10 cellular contexts compared by ENCODE assay signal in genomic region chr4:133152801-133153526, GRCh38. TPM values are rescaled to one million over a fixed set of nuclear protein-coding genes. Genes with fewer than 3 reads are reported as not detected.
A peak's percentile ranks its signal among the peaks of the same experiment; 100 is the strongest.
DNase-seq lines count a peak whose midpoint lies in the region; TF ChIP-seq lines count a peak whose summit lies in the region.
"Had no signal": no experiment of that assay in that cellular context is flagged by ENCODE, and none has a peak within 500 bp of the region (broad histone marks: within the 10 kb centered on the region; RNA-seq: fewer than 3 reads in every experiment).

No MANE protein-coding gene starts in this region.

- no peak overlapping the region for H3K27ac Mint-ChIP-seq in glutamatergic neuron (ENCODE audit: unreplicated experiment)

- peaks cover 30% of the 10 kb centered on the region for H3K27me3 Mint-ChIP-seq in glutamatergic neuron (ENCODE audit: unreplicated experiment)

- peak overlapping the region; percentile 96 for H3K4me3 Mint-ChIP-seq in glutamatergic neuron (ENCODE audit: unreplicated experiment)

- H3K4me1 Mint-ChIP-seq in glutamatergic neuron (ENCODE audit: low read depth, unreplicated experiment): peaks cover 27% of the 10 kb centered on the region

- DNase-seq in DMS 273 (lab: John Stamatoyannopoulos, UW; ENCODE audit: unreplicated experiment) (peak; percentile 15), DMS 273 treated with DMSO at 0.1 percent for 48 hours (lab: John Stamatoyannopoulos, UW) (no peak), NCI-H748 treated with DMSO at 0.1 percent for 48 hours (lab: John Stamatoyannopoulos, UW) (peak; percentile 62), glutamatergic neuron (no peak), retina (peak; percentile 61), G401 (ENCODE audit: low spot score) (no peak), NCI-H446 (lab: John Stamatoyannopoulos, UW) (no peak), germinal center (ENCODE audit: low spot score) (no peak)
- DNase-seq: NCI-H2029; stimulated activated CD4-positive, alpha-beta T cell treated with anti-CD3 and anti-CD28 coated beads, Interleukin-1b, Interleukin-23, amount 100 ng/mL, for 48 hours had no signal

- peaks cover 10% of the 10 kb centered on the region for H3K9me3 Mint-ChIP-seq in glutamatergic neuron (ENCODE audit: unreplicated experiment)

- TF ChIP-seq CTCF in glutamatergic neuron (IDR thresholded peaks at IDR 0.05; ENCODE audit: partially characterized antibody, unreplicated experiment): no peak

- H3K36me3 Mint-ChIP-seq in glutamatergic neuron (ENCODE audit: unreplicated experiment): no peaks in the 10 kb centered on the region

- in situ Hi-C loops in G401 (cut with HindIII; ENCODE audit: low sequenced_read_pairs): no loop called here

RNA-seq across cellular contexts. Expression of gene PCDH10, which starts 3.9 kb away (rescaled TPM):
- total RNA-seq in glutamatergic neuron (ENCODE audit: unreplicated experiment): 1.7 TPM
- total RNA-seq in G401 (2014; rRNA removed; shearing (Covaris generic)): 2.3 and 3.3 TPM in 2 replicates

Comparison
In these comparisons a context has a peak if more than half of its experiments do, and no peak if none do; other contexts are left out.
1. DNase-seq: peak in DMS 273 (single experiment), NCI-H748 treated with DMSO at 0.1 percent for 48 hours (single experiment) and retina (single experiment); none in DMS 273 treated with DMSO at 0.1 percent for 48 hours (single experiment), glutamatergic neuron (single experiment), G401 (single experiment), NCI-H446 (0 of 2) and germinal center (single experiment).